Comparison of ENCODE assay signal across 30 cellular contexts in genomic region chr17:67072885-67073284, GRCh38. TPM values are rescaled to one million over a fixed set of nuclear protein-coding genes. Genes with fewer than 3 reads are reported as not detected.
"Had no signal": no experiment of that assay in that cellular context is flagged by ENCODE, and none has a peak within 500 bp of the region (broad histone marks: within the 10 kb centered on the region; RNA-seq: fewer than 3 reads in every experiment).

No MANE protein-coding gene starts in this region.

- H3K9me3 ChIP-seq: stomach, suprapubic skin, testis, thoracic aorta, thyroid gland, tibial artery, tibial nerve, transverse colon, upper lobe of left lung, upper lobe of right lung, uterus, vagina had no signal

- ATAC-seq: stimulated activated effector memory CD8-positive, alpha-beta T cell treated with anti-CD3 and anti-CD28 coated beads, Interleukin-12 subunit alpha, Interleukin-12 subunit beta, amount 100 ng/mL, for 72 hours; stimulated activated memory B cell treated with anti-CD40 and anti-IgM and Interleukin-4, amounts not matched to agents 10 μg/mL and 1 μg/mL and 100 μg/mL, for 72 hours; stimulated activated naive B cell treated with anti-CD40 and anti-IgM and Interleukin-4, amounts not matched to agents 10 μg/mL and 1 μg/mL and 100 μg/mL, for 72 hours; stimulated activated naive CD8-positive, alpha-beta T cell treated with anti-CD3 and anti-CD28 coated beads, Interleukin-15, amount 100 ng/mL, for 72 hours; stimulated activated naive CD8-positive, alpha-beta T cell treated with anti-CD3 and anti-CD28 coated beads, Interleukin-15, Interleukin-2, amounts not matched to agents 100 U/mL and 50 U/mL, for 24 hours; upper lobe of right lung had no signal

- H3K4me3 ChIP-seq: stomach, suprapubic skin, testis, thoracic aorta, thyroid gland, tibial artery, tibial nerve, transverse colon, upper lobe of left lung, upper lobe of right lung, uterus, vagina had no signal

- H3K27me3 ChIP-seq: stomach, suprapubic skin, testis, thyroid gland, tibial artery, tibial nerve, transverse colon, upper lobe of left lung, upper lobe of right lung, uterus, vagina had no signal

- H3K36me3 ChIP-seq: uterus, vagina had no signal

- H3K27ac ChIP-seq: stomach, suprapubic skin, testis, thoracic aorta, thyroid gland, tibial artery, tibial nerve, transverse colon, upper lobe of left lung, upper lobe of right lung, uterus, vagina had no signal

- DNase-seq: stimulated activated CD4-positive, alpha-beta T cell treated with anti-CD3 and anti-CD28 coated beads, Interleukin-2, amount 100 ng/mL, for 48 hours; stimulated activated CD4-positive, alpha-beta T cell treated with anti-CD3 and anti-CD28 coated beads, Interleukin-4, amount 100 ng/mL, for 1 hour; stimulated activated CD4-positive, alpha-beta T cell treated with anti-CD3 and anti-CD28 coated beads, Interleukin-4, amount 100 ng/mL, for 24 hours; stimulated activated CD4-positive, alpha-beta T cell treated with anti-CD3 and anti-CD28 coated beads, Interleukin-4, amount 100 ng/mL, for 4 hours; stimulated activated CD8-positive, alpha-beta memory T cell treated with anti-CD3 and anti-CD28 coated beads, Interleukin-4, amount 100 ng/mL, for 48 hours; stimulated activated naive B cell treated with anti-CD40 and anti-IgM and Interleukin-4, amounts not matched to agents 10 μg/mL and 1 μg/mL and 100 μg/mL, for 72 hours; stimulated activated naive CD4-positive, alpha-beta T cell; stimulated activated naive CD4-positive, alpha-beta T cell treated with Interleukin-2 at 50 U/mL for 16 hours; stimulated activated naive CD8-positive, alpha-beta T cell treated with anti-CD3 and anti-CD28 coated beads, Interleukin-15, amount 100 ng/mL, for 72 hours; stimulated activated naive CD8-positive, alpha-beta T cell treated with anti-CD3 and anti-CD28 coated beads, Interleukin-15, Interleukin-2, amounts not matched to agents 100 U/mL and 50 U/mL, for 24 hours; stomach; substantia nigra; testis; thyroid gland; tibial artery; transverse colon; trophoblast cell; upper lobe of left lung; upper lobe of right lung; uterus had no signal

- FAIRE-seq: urothelium cell line had no signal

- H3K4me1 ChIP-seq: suprapubic skin, testis, thyroid gland, tibial artery, tibial nerve, upper lobe of right lung, uterus, vagina had no signal

RNA-seq across cellular contexts. Expression of gene CACNG1, which starts 28.5 kb away (rescaled TPM):
- total RNA-seq: stomach, subcutaneous adipose tissue, suprapubic skin, testis, thoracic aorta, thyroid gland, tibial nerve, transverse colon, upper lobe of right lung, ureter, uterus, vagina had no signal
- polyA plus RNA-seq: stomach, urinary bladder had no signal
